In genomic region chr1:183251101-183251958, GRCh38 we compare ENCODE assay signal across 20 cellular contexts.
"Had no signal": no experiment of that assay in that cellular context is flagged by ENCODE, and none has a peak within 500 bp of the region (broad histone marks: within the 10 kb centered on the region; RNA-seq: fewer than 3 reads in every experiment).

No MANE protein-coding gene starts in this region.

- H3K27ac Mint-ChIP-seq: activated naive CD4-positive, alpha-beta T cell treated with anti-CD3 and anti-CD28 coated beads, Interleukin-2, amount 10 ng/mL, durations not matched to agents 7 days and 5 days; activated T-cell treated with anti-CD3 and anti-CD28 coated beads, Interleukin-2, amount 50 U/mL, for 24 hours; mesothelial cell of epicardium; naive thymus-derived CD8-positive, alpha-beta T cell; stimulated activated naive CD8-positive, alpha-beta T cell treated with anti-CD3 and anti-CD28 coated beads, Interleukin-15, Interleukin-2, amounts not matched to agents 100 ng/mL and 50 ng/mL, for 24 hours; T-helper 1 cell treated with Interleukin-12 subunit alpha and Interleukin-12 subunit beta and Interleukin-4 antibody, amounts not matched to agents 30 μg/mL and 1 μg/mL, for 36 hours; WTC11 had no signal

- H3K9me3 Mint-ChIP-seq: activated naive CD4-positive, alpha-beta T cell treated with anti-CD3 and anti-CD28 coated beads, Interleukin-2, amount 10 ng/mL, durations not matched to agents 7 days and 5 days; activated T-cell treated with anti-CD3 and anti-CD28 coated beads, Interleukin-2, amount 50 U/mL, for 24 hours; T-helper 1 cell treated with Interleukin-12 subunit alpha and Interleukin-12 subunit beta and Interleukin-4 antibody, amounts not matched to agents 30 μg/mL and 1 μg/mL, for 36 hours had no signal

- H3K36me3 Mint-ChIP-seq: activated naive CD4-positive, alpha-beta T cell treated with anti-CD3 and anti-CD28 coated beads, Interleukin-2, amount 10 ng/mL, durations not matched to agents 7 days and 5 days; naive thymus-derived CD8-positive, alpha-beta T cell had no signal

- ATAC-seq: left lobe of liver; lower lobe of right lung; naive thymus-derived CD8-positive, alpha-beta T cell; pancreas; right cardiac atrium; WTC11 had no signal

- H3K4me1 ChIP-seq: foreskin keratinocyte, lower lobe of right lung, pancreas, thyroid gland had no signal

- DNase-seq: activated CD8-positive, alpha-beta memory T cell treated with anti-CD3 and anti-CD28 coated beads for 24 hours; activated CD8-positive, alpha-beta memory T cell treated with anti-CD3 and anti-CD28 coated beads, Interleukin-2, amount 50 U/mL, for 4 hours; activated naive CD4-positive, alpha-beta T cell treated with anti-CD3 and anti-CD28 coated beads, Interleukin-2, amount 10 ng/mL, durations not matched to agents 7 days and 5 days; activated T-cell treated with anti-CD3 and anti-CD28 coated beads, Interleukin-2, amount 50 U/mL, for 24 hours; amygdala; kidney; lower lobe of right lung; naive thymus-derived CD8-positive, alpha-beta T cell; pancreas; right cardiac atrium; stimulated activated CD4-positive, alpha-beta T cell treated with anti-CD3 and anti-CD28 coated beads, Interleukin-1b, Interleukin-23, amount 100 ng/mL, for 48 hours; substantia nigra; T1000; thyroid gland had no signal

- H3K9me3 ChIP-seq: pancreas, thyroid gland had no signal

- H3K36me3 ChIP-seq: lower lobe of right lung, pancreas, thyroid gland had no signal

- H3K4me1 Mint-ChIP-seq: activated naive CD4-positive, alpha-beta T cell treated with anti-CD3 and anti-CD28 coated beads, Interleukin-2, amount 10 ng/mL, durations not matched to agents 7 days and 5 days; mesothelial cell of epicardium had no signal

- H3K27me3 ChIP-seq: foreskin keratinocyte, pancreas, thyroid gland had no signal

- H3K27ac ChIP-seq: foreskin keratinocyte, lower lobe of right lung, pancreas, thyroid gland had no signal

- H3K4me3 ChIP-seq: lower lobe of right lung, pancreas, thyroid gland had no signal

- H3K4me3 Mint-ChIP-seq: activated naive CD4-positive, alpha-beta T cell treated with anti-CD3 and anti-CD28 coated beads, Interleukin-2, amount 10 ng/mL, durations not matched to agents 7 days and 5 days; activated T-cell treated with anti-CD3 and anti-CD28 coated beads, Interleukin-2, amount 50 U/mL, for 24 hours; mesothelial cell of epicardium; naive thymus-derived CD8-positive, alpha-beta T cell; stimulated activated naive CD8-positive, alpha-beta T cell treated with anti-CD3 and anti-CD28 coated beads, Interleukin-15, Interleukin-2, amounts not matched to agents 100 ng/mL and 50 ng/mL, for 24 hours; T-helper 1 cell treated with Interleukin-12 subunit alpha and Interleukin-12 subunit beta and Interleukin-4 antibody, amounts not matched to agents 30 μg/mL and 1 μg/mL, for 36 hours; WTC11 had no signal
